ENCODE assay signal across 35 cellular contexts in the genomic region with DNA sequence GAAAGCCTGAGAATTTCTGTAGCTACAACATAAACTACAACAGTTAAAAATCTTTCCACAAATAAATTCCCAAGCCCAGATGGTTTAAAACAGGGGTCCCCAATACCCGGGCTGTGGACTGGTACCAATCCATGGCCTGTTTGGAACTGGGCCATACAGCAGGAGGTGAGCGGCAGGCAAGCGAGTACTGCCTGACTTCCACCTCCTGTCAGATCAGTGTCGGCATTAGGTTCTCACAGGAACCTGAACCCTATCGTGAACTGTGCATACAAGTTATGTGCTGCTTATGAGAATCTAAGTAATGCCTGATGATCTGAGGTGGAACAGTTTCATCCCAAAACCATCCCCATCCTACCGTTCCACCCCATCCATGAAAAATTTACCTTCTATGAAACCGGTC.
"Had no signal": no experiment of that assay in that cellular context is flagged by ENCODE, and none has a peak within 500 bp of the region (broad histone marks: within the 10 kb centered on the region; RNA-seq: fewer than 3 reads in every experiment).

No MANE protein-coding gene starts in this region.

- H3K4me3 ChIP-seq: MG63 had no signal

- H3K36me3 ChIP-seq: MG63 had no signal

- H3K9me3 ChIP-seq: MG63 had no signal

- DNase-seq: Karpas-422, Kasumi-1, MG63, MM.1S, MV-4-11, NCI-H1048, NCI-H1092, NCI-H1092 treated with DMSO at 0.1 percent for 48 hours, NCI-H1105, NCI-H1105 treated with DMSO at 0.1 percent for 48 hours, NCI-H1417, NCI-H1417 treated with DMSO at 0.1 percent for 48 hours, NCI-H1436, NCI-H1436 treated with DMSO at 0.1 percent for 48 hours, NCI-H146, NCI-H1694, NCI-H1694 treated with DMSO at 0.1 percent for 48 hours, NCI-H187, NCI-H187 treated with DMSO at 0.1 percent for 48 hours, NCI-H1930, NCI-H2029, NCI-H2029 treated with DMSO at 0.1 percent for 48 hours, NCI-H2081, NCI-H2081 treated with DMSO at 0.1 percent for 48 hours, NCI-H2107, NCI-H2171, NCI-H2171 treated with DMSO at 0.1 percent for 48 hours, NCI-H2227 treated with DMSO at 0.1 percent for 48 hours, NCI-H226, NCI-H345, NCI-H446, NCI-H446 treated with DMSO at 0.1 percent for 48 hours, NCI-H510A, NCI-H510A treated with DMSO at 0.1 percent for 48 hours, NCI-H524 had no signal
